In the genomic region with DNA sequence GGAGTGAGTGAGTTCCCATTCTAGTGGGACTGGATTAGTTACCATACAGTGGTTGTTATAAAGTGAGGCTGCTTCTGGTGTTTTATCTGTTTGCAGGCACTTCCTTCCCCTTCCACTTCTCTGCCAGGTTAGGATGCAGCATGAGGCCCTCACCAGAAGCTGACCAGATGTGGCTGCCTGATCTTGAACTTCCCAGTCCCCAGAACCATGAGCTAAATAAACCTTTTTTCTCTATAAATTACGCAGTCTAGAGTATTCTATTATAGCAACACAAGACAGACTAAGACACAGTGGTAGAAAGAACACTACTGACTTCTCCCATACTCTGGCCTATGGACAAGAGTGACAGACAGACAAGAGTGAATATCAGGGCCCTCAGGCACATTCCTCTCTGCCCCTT, we compare ENCODE assay signal across 1 cellular context.
TF ChIP-seq lines count a peak whose summit lies in the region.

No MANE protein-coding gene starts in this region.

TF ChIP-seq in K562, 482 proteins besides CTCF, POLR2A, EP300 and RAD21:
- no peak for TF ChIP-seq POLR2AphosphoS5 (IDR thresholded peaks at IDR 0.05; ENCODE audit: control insufficient read depth, insufficient read depth, low read depth, low read length)
- peak; percentile 72; the same call in 1 of the 2 replicates for TF ChIP-seq ZNF766 (CRISPR knock-in tag; conservative IDR thresholded peaks at IDR 0.05)
- TF ChIP-seq, protein P1, sequence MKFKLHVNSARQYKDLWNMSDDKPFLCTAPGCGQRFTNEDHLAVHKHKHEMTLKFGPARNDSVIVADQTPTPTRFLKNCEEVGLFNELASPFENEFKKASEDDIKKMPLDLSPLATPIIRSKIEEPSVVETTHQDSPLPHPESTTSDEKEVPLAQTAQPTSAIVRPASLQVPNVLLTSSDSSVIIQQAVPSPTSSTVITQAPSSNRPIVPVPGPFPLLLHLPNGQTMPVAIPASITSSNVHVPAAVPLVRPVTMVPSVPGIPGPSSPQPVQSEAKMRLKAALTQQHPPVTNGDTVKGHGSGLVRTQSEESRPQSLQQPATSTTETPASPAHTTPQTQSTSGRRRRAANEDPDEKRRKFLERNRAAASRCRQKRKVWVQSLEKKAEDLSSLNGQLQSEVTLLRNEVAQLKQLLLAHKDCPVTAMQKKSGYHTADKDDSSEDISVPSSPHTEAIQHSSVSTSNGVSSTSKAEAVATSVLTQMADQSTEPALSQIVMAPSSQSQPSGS (CRISPR knock-in tag; IDR thresholded peaks at IDR 0.05) = no peak
- TF ChIP-seq CBX5 (IDR thresholded peaks at IDR 0.05; ENCODE audit: borderline replicate concordance, low read depth) = 0 out of 2 replicates have a peak, but pooled peaks have one; percentile 48
